ENCODE assay signal across 16 cellular contexts in the genomic region with DNA sequence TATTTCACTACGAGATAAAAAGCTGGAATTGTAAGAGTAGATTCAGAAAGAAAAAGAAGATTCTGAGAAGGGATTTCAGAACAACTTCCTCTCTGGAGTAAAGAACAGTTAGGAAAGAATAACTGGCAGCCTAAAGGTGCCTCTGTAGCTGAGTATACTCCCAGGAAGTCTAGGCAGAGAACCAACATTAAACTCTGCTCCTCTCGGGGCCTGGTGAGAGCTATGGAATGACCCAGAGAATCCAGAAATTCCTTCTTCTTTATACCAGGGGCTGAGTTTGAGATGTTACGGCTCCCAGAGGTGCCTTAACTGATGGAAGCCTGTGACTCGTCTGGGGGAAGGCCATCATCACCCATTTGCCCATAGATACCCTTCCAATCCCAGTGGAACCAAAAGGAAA. TPM values are rescaled to one million over a fixed set of nuclear protein-coding genes. Genes with fewer than 3 reads are reported as not detected.
A peak's percentile ranks its signal among the peaks of the same experiment; 100 is the strongest.
DNase-seq lines count a peak whose midpoint lies in the region; ATAC-seq and TF ChIP-seq lines count a peak whose summit lies in the region.
"Had no signal": no experiment of that assay in that cellular context is flagged by ENCODE, and none has a peak within 500 bp of the region (broad histone marks: within the 10 kb centered on the region; RNA-seq: fewer than 3 reads in every experiment).

No MANE protein-coding gene starts in this region.

- DNase-seq in AG04450 (ENCODE audit: low read depth, low spot score) (no peak), NCI-H226 (peak; percentile 26), chondrocyte (ENCODE audit: low spot score) (no peak), mesothelial cell of epicardium (ENCODE audit: low spot score in 2 of 2, unreplicated experiment in 2 of 2) (no peak)
- DNase-seq in activated T-cell treated with anti-CD3 and anti-CD28 coated beads, Interleukin-2, amount 50 U/mL, for 4 hours, result no peak
- DNase-seq: C1 segment of cervical spinal cord, DMS 273 treated with DMSO at 0.1 percent for 48 hours, H7, KBM-7, NCI-H1436, NCI-H2029 treated with DMSO at 0.1 percent for 48 hours, NCI-H774, RPMI8226 had no signal

- H3K27ac ChIP-seq in AG04450 (ENCODE audit: low read depth, low read length), result peak overlapping the region; percentile 49

- POLR2A ChIA-PET in AG04450 (lab: Yijun Ruan, JAX), result no interaction called here

- CTCF ChIA-PET in AG04450 (lab: Charles Lee), result interaction anchor here (1.1 kb wide), 1 partner anchor 225 kb away, joined by 4 read pairs; no protein-coding TSS in a partner anchor

- H3K9me3 Mint-ChIP-seq in chondrocyte (ENCODE audit: low read depth) (peaks cover 9% of the 10 kb centered on the region), nephron (peaks cover 11% of the 10 kb centered on the region), mesothelial cell of epicardium (peaks cover 15% of the 10 kb centered on the region)
- peaks cover 3% of the 10 kb centered on the region for H3K9me3 Mint-ChIP-seq in activated T-cell treated with anti-CD3 and anti-CD28 coated beads, Interleukin-2, amount 50 U/mL, for 4 hours

- H3K4me3 ChIP-seq in AG04450 (ENCODE audit: low read depth, low read length), result no peak overlapping the region

- no peak for TF ChIP-seq CTCF in AG04450 (IDR thresholded peaks at IDR 0.05; ENCODE audit: low read depth, low read length)
- TF ChIP-seq CTCF in chondrocyte (IDR thresholded peaks at IDR 0.05), result no peak
- TF ChIP-seq CTCF in nephron (IDR thresholded peaks at IDR 0.05; ENCODE audit: unreplicated experiment in 3 of 3), result no peak
- TF ChIP-seq CTCF in mesothelial cell of epicardium (IDR thresholded peaks at IDR 0.05; ENCODE audit: unreplicated experiment), result no peak

- ATAC-seq in HG02981 (IDR thresholded peaks at IDR 0.05; ENCODE audit: unreplicated experiment), result no peak
- ATAC-seq in activated T-cell treated with anti-CD3 and anti-CD28 coated beads, Interleukin-2, amount 50 U/mL, for 4 hours, result no peak

- peaks cover 8% of the 10 kb centered on the region for H3K9me3 ChIP-seq in AG04450 (ENCODE audit: control insufficient read depth, insufficient read depth, low read length)

- peaks cover 2% of the 10 kb centered on the region for H3K36me3 Mint-ChIP-seq in chondrocyte (ENCODE audit: low read depth)
- peaks cover 7% of the 10 kb centered on the region for H3K36me3 Mint-ChIP-seq in nephron (ENCODE audit: low read depth)
- H3K36me3 Mint-ChIP-seq in mesothelial cell of epicardium, result peaks cover 10% of the 10 kb centered on the region
- H3K36me3 Mint-ChIP-seq in activated T-cell treated with anti-CD3 and anti-CD28 coated beads, Interleukin-2, amount 50 U/mL, for 4 hours (ENCODE audit: insufficient read depth), result peaks cover 2% of the 10 kb centered on the region

- no peaks in the 10 kb centered on the region for H3K27me3 Mint-ChIP-seq in chondrocyte (ENCODE audit: low read depth)
- peaks cover 3% of the 10 kb centered on the region for H3K27me3 Mint-ChIP-seq in nephron (ENCODE audit: low read depth)
- H3K27me3 Mint-ChIP-seq in mesothelial cell of epicardium (ENCODE audit: low read depth), result peaks cover 9% of the 10 kb centered on the region
- H3K27me3 Mint-ChIP-seq in activated T-cell treated with anti-CD3 and anti-CD28 coated beads, Interleukin-2, amount 50 U/mL, for 4 hours (ENCODE audit: low read depth), result peaks cover 12% of the 10 kb centered on the region

- H3K4me1 Mint-ChIP-seq in chondrocyte (ENCODE audit: low read depth), result peaks cover 18% of the 10 kb centered on the region
- H3K4me1 Mint-ChIP-seq in nephron, result peaks cover 9% of the 10 kb centered on the region
- peaks cover 24% of the 10 kb centered on the region for H3K4me1 Mint-ChIP-seq in mesothelial cell of epicardium
- no peaks in the 10 kb centered on the region for H3K4me1 Mint-ChIP-seq in activated T-cell treated with anti-CD3 and anti-CD28 coated beads, Interleukin-2, amount 50 U/mL, for 4 hours (ENCODE audit: low read depth)

- no peaks in the 10 kb centered on the region for H3K27me3 ChIP-seq in AG04450 (ENCODE audit: control insufficient read depth, insufficient read depth, low read length)

- peak overlapping the region; percentile 20 for H3K27ac Mint-ChIP-seq in chondrocyte (ENCODE audit: unreplicated experiment)
- peak overlapping the region in 2 of 3 experiments; percentile 45 to 51 for H3K27ac Mint-ChIP-seq in nephron
- H3K27ac Mint-ChIP-seq in mesothelial cell of epicardium, result no peak overlapping the region

- H3K4me3 Mint-ChIP-seq in chondrocyte (ENCODE audit: unreplicated experiment) (no peak overlapping the region), nephron (no peak overlapping the region), mesothelial cell of epicardium (no peak overlapping the region)
- H3K4me3 Mint-ChIP-seq in activated T-cell treated with anti-CD3 and anti-CD28 coated beads, Interleukin-2, amount 50 U/mL, for 4 hours, result no peak overlapping the region

RNA-seq across cellular contexts. Expression of a gene that starts 39.1 kb away (rescaled TPM):
- polyA plus RNA-seq in AG04450 (2011; rRNA removed), result 0.02 TPM in 2 replicates
- 0.09 TPM in 1 of 2 replicates, not detected in the other for polyA minus RNA-seq in AG04450 (2011; rRNA and poly(A)+ RNA removed)
- total RNA-seq in chondrocyte (not detected in 3 replicates), mesothelial cell of epicardium (not detected in 3 replicates)
- not detected for total RNA-seq in activated T-cell treated with anti-CD3 and anti-CD28 coated beads, Interleukin-2, amount 50 U/mL, for 4 hours
- total RNA-seq: Daoy, H7 had no signal
